In genomic region chr10:26199841-26200240, GRCh38 we compare ENCODE assay signal across 21 cellular contexts. TPM values are rescaled to one million over a fixed set of nuclear protein-coding genes. Genes with fewer than 3 reads are reported as not detected.
"Had no signal": no experiment of that assay in that cellular context is flagged by ENCODE, and none has a peak within 500 bp of the region (broad histone marks: within the 10 kb centered on the region; RNA-seq: fewer than 3 reads in every experiment).

No MANE protein-coding gene starts in this region.

- H3K4me3 Mint-ChIP-seq: activated CD8-positive, alpha-beta memory T cell treated with anti-CD3 and anti-CD28 coated beads, Interleukin-2, amount 10 ng/mL, durations not matched to agents 7 days and 5 days; activated naive CD4-positive, alpha-beta T cell treated with anti-CD3 and anti-CD28 coated beads, Interleukin-2, amount 50 U/mL, for 24 hours; activated T-cell treated with anti-CD3 and anti-CD28 coated beads, Interleukin-2, amount 50 U/mL, for 24 hours; naive B cell; neural progenitor cell had no signal

- ATAC-seq: activated CD8-positive, alpha-beta memory T cell treated with anti-CD3 and anti-CD28 coated beads, Interleukin-2, amount 10 ng/mL, durations not matched to agents 7 days and 5 days; gastrocnemius medialis; heart right ventricle; left lobe of liver had no signal

- H3K4me2 ChIP-seq: neural progenitor cell had no signal

- H3K4me1 ChIP-seq: adrenal gland, gastrocnemius medialis, heart right ventricle, neural progenitor cell, sigmoid colon had no signal

- H3K36me3 ChIP-seq: adrenal gland, gastrocnemius medialis, heart right ventricle, neural progenitor cell, ovary, sigmoid colon had no signal

- H3K36me3 Mint-ChIP-seq: activated CD8-positive, alpha-beta memory T cell treated with anti-CD3 and anti-CD28 coated beads, Interleukin-2, amount 10 ng/mL, durations not matched to agents 7 days and 5 days; activated naive CD4-positive, alpha-beta T cell treated with anti-CD3 and anti-CD28 coated beads, Interleukin-2, amount 50 U/mL, for 24 hours; naive B cell had no signal

- H3K9me3 Mint-ChIP-seq: activated naive CD4-positive, alpha-beta T cell treated with anti-CD3 and anti-CD28 coated beads, Interleukin-2, amount 50 U/mL, for 24 hours; activated T-cell treated with anti-CD3 and anti-CD28 coated beads, Interleukin-2, amount 50 U/mL, for 24 hours; neural progenitor cell had no signal

- H3K27me3 ChIP-seq: adrenal gland, gastrocnemius medialis, neural progenitor cell, ovary, sigmoid colon had no signal

- DNase-seq: activated CD4-positive, alpha-beta T cell treated with anti-CD3 and anti-CD28 coated beads for 1 hour; activated CD4-positive, alpha-beta T cell treated with anti-CD3 and anti-CD28 coated beads, Interleukin-2, amount 50 U/mL, for 4 hours; activated CD8-positive, alpha-beta memory T cell treated with anti-CD3 and anti-CD28 coated beads, Interleukin-2, amount 10 ng/mL, durations not matched to agents 7 days and 5 days; activated effector memory CD4-positive, alpha-beta T cell treated with Interleukin-2 at 50 U/mL for 16 hours; activated T-cell treated with anti-CD3 and anti-CD28 coated beads, Interleukin-2, amount 50 U/mL, for 24 hours; adrenal gland; gastrocnemius medialis; heart right ventricle; naive B cell; ovary; sigmoid colon; stimulated activated CD4-positive, alpha-beta T cell treated with anti-CD3 and anti-CD28 coated beads, Interleukin-1b, Interleukin-23, amount 100 ng/mL, for 48 hours; T1000 had no signal

- H3K4me1 Mint-ChIP-seq: neural progenitor cell had no signal

- H3K27ac ChIP-seq: adrenal gland, gastrocnemius medialis, heart right ventricle, neural progenitor cell, ovary, sigmoid colon had no signal

- H2AFZ ChIP-seq: neural progenitor cell had no signal

- H3K4me3 ChIP-seq: adrenal gland, gastrocnemius medialis, heart right ventricle, neural progenitor cell, ovary, sigmoid colon had no signal

- H3K27ac Mint-ChIP-seq: activated CD8-positive, alpha-beta memory T cell treated with anti-CD3 and anti-CD28 coated beads, Interleukin-2, amount 10 ng/mL, durations not matched to agents 7 days and 5 days; activated naive CD4-positive, alpha-beta T cell treated with anti-CD3 and anti-CD28 coated beads, Interleukin-2, amount 50 U/mL, for 24 hours; activated T-cell treated with anti-CD3 and anti-CD28 coated beads, Interleukin-2, amount 50 U/mL, for 24 hours; naive B cell; neural progenitor cell had no signal

RNA-seq across cellular contexts. Expression of gene GAD2, which starts 16.7 kb away (rescaled TPM):
- total RNA-seq: activated CD8-positive, alpha-beta memory T cell treated with anti-CD3 and anti-CD28 coated beads, Interleukin-2, amount 10 ng/mL, durations not matched to agents 7 days and 5 days; adrenal gland; dermis microvascular lymphatic vessel endothelial cell; epithelial cell of proximal tubule; gastrocnemius medialis; heart right ventricle; left lobe of liver; lung microvascular endothelial cell; ovary; pulmonary artery endothelial cell; sigmoid colon had no signal
- polyA plus RNA-seq: adrenal gland, heart right ventricle, sigmoid colon, urinary bladder had no signal
